In genomic region chr2:120344214-120344990, GRCh38 we compare ENCODE assay signal across 2 cellular contexts.
TF ChIP-seq lines count a peak whose summit lies in the region.

No MANE protein-coding gene starts in this region.

TF ChIP-seq in A549, 52 proteins besides CTCF, POLR2A, EP300 and RAD21:
- TF ChIP-seq TP53 (CRISPR knock-in tag; IDR thresholded peaks at IDR 0.05) (no peak), MAX (IDR thresholded peaks at IDR 0.05) (peak; percentile 17), TFCP2L1 (CRISPR knock-in tag; IDR thresholded peaks at IDR 0.05) (peak; percentile 41; the same call in 1 of the 2 replicates), GATA3 (IDR thresholded peaks at IDR 0.05; ENCODE audit: borderline replicate concordance) (peak; percentile 14; the same call in 1 of the 2 replicates), E2F6 (IDR thresholded peaks at IDR 0.05; ENCODE audit: borderline replicate concordance, low read depth) (peak; percentile 67), ATOH8 (CRISPR knock-in tag; IDR thresholded peaks at IDR 0.05; ENCODE audit: low read depth) (no peak), SMC3 (IDR thresholded peaks at IDR 0.05) (peak; percentile 41; the same call in 2 of the 3 replicates)

TF ChIP-seq in HepG2, 621 proteins besides CTCF, POLR2A, EP300 and RAD21:
- TF ChIP-seq TFDP1 (CRISPR knock-in tag; IDR thresholded peaks at IDR 0.05; ENCODE audit: borderline replicate concordance) (peak; percentile 39; the same call in 1 of the 2 replicates), ZBTB25 (CRISPR knock-in tag; IDR thresholded peaks at IDR 0.05) (no peak), SRSF1 (optimal IDR thresholded peaks at IDR 0.05; ENCODE audit: low read depth, low read length) (peak; percentile 30), PCBP1 (IDR thresholded peaks at IDR 0.05; ENCODE audit: borderline replicate concordance, low read depth, low read length) (0 out of 2 replicates have a peak, but pooled peaks have one; percentile 57), ELF1 (CRISPR knock-in tag; IDR thresholded peaks at IDR 0.05) (no peak), MAX (IDR thresholded peaks at IDR 0.05) (peak; percentile 51; the same call in 1 of the 2 replicates)
